2 cellular contexts compared by ENCODE assay signal in the genomic region with DNA sequence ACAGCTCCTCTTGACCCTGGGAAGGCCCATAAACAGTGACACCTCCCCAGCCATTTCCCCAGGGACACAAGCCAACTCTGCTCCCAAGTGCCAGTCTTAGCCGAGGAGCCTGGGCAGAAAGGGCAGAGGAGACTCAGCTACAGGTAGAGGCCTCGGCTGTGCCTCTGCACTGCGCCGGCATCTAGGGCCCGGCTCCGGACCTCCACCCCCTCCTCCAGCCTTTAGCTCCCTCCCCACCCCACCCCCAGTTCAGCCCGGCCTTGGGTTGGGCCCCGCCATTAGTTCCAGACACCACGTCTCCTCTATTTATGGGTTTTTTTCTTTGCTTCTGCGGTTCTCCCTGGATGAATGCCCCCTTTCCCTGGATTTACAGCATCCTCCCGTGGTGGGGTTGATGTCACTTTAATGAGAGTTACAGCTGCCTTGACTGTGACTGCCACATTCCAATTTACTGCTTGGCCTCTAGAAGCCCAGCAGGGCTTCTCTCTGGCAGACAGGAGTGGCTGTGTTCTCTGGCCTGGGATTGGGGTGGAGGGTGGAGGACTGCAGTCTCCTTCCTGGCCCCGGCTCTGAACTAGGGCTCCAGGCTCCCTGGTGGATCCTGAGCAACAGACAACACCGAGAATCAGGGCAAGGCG.
TF ChIP-seq lines count a peak whose summit lies in the region.

No MANE protein-coding gene starts in this region.

TF ChIP-seq in SK-N-SH, 30 proteins besides CTCF, POLR2A, EP300 and RAD21 (continued from another document):
- TF ChIP-seq, protein P1, sequence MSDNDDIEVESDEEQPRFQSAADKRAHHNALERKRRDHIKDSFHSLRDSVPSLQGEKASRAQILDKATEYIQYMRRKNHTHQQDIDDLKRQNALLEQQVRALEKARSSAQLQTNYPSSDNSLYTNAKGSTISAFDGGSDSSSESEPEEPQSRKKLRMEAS (IDR thresholded peaks at IDR 0.05; ENCODE audit: low read depth): no peak
- no peak for TF ChIP-seq FOXM1 (IDR thresholded peaks at IDR 0.05; ENCODE audit: low read depth)
- TF ChIP-seq RCOR1 (IDR thresholded peaks at IDR 0.05; ENCODE audit: low read length): no peak
- TF ChIP-seq, protein P2, sequence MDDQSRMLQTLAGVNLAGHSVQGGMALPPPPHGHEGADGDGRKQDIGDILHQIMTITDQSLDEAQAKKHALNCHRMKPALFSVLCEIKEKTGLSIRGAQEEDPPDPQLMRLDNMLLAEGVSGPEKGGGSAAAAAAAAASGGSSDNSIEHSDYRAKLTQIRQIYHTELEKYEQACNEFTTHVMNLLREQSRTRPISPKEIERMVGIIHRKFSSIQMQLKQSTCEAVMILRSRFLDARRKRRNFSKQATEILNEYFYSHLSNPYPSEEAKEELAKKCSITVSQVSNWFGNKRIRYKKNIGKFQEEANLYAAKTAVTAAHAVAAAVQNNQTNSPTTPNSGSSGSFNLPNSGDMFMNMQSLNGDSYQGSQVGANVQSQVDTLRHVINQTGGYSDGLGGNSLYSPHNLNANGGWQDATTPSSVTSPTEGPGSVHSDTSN (IDR thresholded peaks at IDR 0.05): no peak
- no peak for TF ChIP-seq GATA2 (CRISPR knock-in tag; IDR thresholded peaks at IDR 0.05)
- no peak for TF ChIP-seq TEAD4 (IDR thresholded peaks at IDR 0.05; ENCODE audit: borderline replicate concordance, insufficient read depth)
- no peak for TF ChIP-seq FOXJ3 (CRISPR knock-in tag; IDR thresholded peaks at IDR 0.05)
- no peak for TF ChIP-seq NRF1 (IDR thresholded peaks at IDR 0.05; ENCODE audit: low read depth, low read length)
- TF ChIP-seq, protein P3, sequence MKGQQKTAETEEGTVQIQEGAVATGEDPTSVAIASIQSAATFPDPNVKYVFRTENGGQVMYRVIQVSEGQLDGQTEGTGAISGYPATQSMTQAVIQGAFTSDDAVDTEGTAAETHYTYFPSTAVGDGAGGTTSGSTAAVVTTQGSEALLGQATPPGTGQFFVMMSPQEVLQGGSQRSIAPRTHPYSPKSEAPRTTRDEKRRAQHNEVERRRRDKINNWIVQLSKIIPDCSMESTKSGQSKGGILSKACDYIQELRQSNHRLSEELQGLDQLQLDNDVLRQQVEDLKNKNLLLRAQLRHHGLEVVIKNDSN (IDR thresholded peaks at IDR 0.05; ENCODE audit: borderline replicate concordance, low read depth): no peak
- TF ChIP-seq, protein P4, sequence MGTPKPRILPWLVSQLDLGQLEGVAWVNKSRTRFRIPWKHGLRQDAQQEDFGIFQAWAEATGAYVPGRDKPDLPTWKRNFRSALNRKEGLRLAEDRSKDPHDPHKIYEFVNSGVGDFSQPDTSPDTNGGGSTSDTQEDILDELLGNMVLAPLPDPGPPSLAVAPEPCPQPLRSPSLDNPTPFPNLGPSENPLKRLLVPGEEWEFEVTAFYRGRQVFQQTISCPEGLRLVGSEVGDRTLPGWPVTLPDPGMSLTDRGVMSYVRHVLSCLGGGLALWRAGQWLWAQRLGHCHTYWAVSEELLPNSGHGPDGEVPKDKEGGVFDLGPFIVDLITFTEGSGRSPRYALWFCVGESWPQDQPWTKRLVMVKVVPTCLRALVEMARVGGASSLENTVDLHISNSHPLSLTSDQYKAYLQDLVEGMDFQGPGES (IDR thresholded peaks at IDR 0.05; ENCODE audit: low read depth, low read length): no peak
- TF ChIP-seq CHD2 (IDR thresholded peaks at IDR 0.05; ENCODE audit: low read length, partially characterized antibody): no peak
- no peak for TF ChIP-seq RFX5 (IDR thresholded peaks at IDR 0.05; ENCODE audit: low read length)
- TF ChIP-seq JUND (IDR thresholded peaks at IDR 0.05): no peak
- TF ChIP-seq, protein P5, sequence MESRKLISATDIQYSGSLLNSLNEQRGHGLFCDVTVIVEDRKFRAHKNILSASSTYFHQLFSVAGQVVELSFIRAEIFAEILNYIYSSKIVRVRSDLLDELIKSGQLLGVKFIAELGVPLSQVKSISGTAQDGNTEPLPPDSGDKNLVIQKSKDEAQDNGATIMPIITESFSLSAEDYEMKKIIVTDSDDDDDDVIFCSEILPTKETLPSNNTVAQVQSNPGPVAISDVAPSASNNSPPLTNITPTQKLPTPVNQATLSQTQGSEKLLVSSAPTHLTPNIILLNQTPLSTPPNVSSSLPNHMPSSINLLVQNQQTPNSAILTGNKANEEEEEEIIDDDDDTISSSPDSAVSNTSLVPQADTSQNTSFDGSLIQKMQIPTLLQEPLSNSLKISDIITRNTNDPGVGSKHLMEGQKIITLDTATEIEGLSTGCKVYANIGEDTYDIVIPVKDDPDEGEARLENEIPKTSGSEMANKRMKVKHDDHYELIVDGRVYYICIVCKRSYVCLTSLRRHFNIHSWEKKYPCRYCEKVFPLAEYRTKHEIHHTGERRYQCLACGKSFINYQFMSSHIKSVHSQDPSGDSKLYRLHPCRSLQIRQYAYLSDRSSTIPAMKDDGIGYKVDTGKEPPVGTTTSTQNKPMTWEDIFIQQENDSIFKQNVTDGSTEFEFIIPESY (IDR thresholded peaks at IDR 0.05; ENCODE audit: borderline replicate concordance, low read depth): no peak
- TF ChIP-seq SIN3A (IDR thresholded peaks at IDR 0.05; ENCODE audit: borderline replicate concordance, low read depth, low read length): no peak
- TF ChIP-seq FOSL2 (IDR thresholded peaks at IDR 0.05; ENCODE audit: borderline replicate concordance, low read depth): no peak

TF ChIP-seq in SK-N-SH treated with all-trans-retinoic acid at 6 μM for 48 hours, 23 proteins besides CTCF, POLR2A, EP300 and RAD21:
- TF ChIP-seq, protein P6, sequence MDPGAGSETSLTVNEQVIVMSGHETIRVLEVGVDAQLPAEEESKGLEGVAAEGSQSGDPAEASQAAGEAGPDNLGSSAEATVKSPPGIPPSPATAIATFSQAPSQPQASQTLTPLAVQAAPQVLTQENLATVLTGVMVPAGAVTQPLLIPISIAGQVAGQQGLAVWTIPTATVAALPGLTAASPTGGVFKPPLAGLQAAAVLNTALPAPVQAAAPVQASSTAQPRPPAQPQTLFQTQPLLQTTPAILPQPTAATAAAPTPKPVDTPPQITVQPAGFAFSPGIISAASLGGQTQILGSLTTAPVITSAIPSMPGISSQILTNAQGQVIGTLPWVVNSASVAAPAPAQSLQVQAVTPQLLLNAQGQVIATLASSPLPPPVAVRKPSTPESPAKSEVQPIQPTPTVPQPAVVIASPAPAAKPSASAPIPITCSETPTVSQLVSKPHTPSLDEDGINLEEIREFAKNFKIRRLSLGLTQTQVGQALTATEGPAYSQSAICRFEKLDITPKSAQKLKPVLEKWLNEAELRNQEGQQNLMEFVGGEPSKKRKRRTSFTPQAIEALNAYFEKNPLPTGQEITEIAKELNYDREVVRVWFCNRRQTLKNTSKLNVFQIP (CRISPR knock-in tag; IDR thresholded peaks at IDR 0.05; ENCODE audit: borderline replicate concordance, low read depth): no peak
- TF ChIP-seq BACH2 (CRISPR knock-in tag; IDR thresholded peaks at IDR 0.05; ENCODE audit: borderline replicate concordance): no peak
- TF ChIP-seq, protein P7, sequence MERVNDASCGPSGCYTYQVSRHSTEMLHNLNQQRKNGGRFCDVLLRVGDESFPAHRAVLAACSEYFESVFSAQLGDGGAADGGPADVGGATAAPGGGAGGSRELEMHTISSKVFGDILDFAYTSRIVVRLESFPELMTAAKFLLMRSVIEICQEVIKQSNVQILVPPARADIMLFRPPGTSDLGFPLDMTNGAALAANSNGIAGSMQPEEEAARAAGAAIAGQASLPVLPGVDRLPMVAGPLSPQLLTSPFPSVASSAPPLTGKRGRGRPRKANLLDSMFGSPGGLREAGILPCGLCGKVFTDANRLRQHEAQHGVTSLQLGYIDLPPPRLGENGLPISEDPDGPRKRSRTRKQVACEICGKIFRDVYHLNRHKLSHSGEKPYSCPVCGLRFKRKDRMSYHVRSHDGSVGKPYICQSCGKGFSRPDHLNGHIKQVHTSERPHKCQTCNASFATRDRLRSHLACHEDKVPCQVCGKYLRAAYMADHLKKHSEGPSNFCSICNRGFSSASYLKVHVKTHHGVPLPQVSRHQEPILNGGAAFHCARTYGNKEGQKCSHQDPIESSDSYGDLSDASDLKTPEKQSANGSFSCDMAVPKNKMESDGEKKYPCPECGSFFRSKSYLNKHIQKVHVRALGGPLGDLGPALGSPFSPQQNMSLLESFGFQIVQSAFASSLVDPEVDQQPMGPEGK (CRISPR knock-in tag; IDR thresholded peaks at IDR 0.05; ENCODE audit: borderline replicate concordance): no peak
- TF ChIP-seq ZNF8 (CRISPR knock-in tag; IDR thresholded peaks at IDR 0.05): no peak
- no peak for TF ChIP-seq CSDC2 (CRISPR knock-in tag; IDR thresholded peaks at IDR 0.05)
- no peak for TF ChIP-seq ZNF70 (CRISPR knock-in tag; IDR thresholded peaks at IDR 0.05)
- TF ChIP-seq SNAI2 (CRISPR knock-in tag; IDR thresholded peaks at IDR 0.05): no peak
- TF ChIP-seq, protein P8, sequence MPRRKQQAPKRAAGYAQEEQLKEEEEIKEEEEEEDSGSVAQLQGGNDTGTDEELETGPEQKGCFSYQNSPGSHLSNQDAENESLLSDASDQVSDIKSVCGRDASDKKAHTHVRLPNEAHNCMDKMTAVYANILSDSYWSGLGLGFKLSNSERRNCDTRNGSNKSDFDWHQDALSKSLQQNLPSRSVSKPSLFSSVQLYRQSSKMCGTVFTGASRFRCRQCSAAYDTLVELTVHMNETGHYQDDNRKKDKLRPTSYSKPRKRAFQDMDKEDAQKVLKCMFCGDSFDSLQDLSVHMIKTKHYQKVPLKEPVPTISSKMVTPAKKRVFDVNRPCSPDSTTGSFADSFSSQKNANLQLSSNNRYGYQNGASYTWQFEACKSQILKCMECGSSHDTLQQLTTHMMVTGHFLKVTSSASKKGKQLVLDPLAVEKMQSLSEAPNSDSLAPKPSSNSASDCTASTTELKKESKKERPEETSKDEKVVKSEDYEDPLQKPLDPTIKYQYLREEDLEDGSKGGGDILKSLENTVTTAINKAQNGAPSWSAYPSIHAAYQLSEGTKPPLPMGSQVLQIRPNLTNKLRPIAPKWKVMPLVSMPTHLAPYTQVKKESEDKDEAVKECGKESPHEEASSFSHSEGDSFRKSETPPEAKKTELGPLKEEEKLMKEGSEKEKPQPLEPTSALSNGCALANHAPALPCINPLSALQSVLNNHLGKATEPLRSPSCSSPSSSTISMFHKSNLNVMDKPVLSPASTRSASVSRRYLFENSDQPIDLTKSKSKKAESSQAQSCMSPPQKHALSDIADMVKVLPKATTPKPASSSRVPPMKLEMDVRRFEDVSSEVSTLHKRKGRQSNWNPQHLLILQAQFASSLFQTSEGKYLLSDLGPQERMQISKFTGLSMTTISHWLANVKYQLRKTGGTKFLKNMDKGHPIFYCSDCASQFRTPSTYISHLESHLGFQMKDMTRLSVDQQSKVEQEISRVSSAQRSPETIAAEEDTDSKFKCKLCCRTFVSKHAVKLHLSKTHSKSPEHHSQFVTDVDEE (CRISPR knock-in tag; IDR thresholded peaks at IDR 0.05): no peak
- TF ChIP-seq GLIS3 (CRISPR knock-in tag; IDR thresholded peaks at IDR 0.05): no peak
- TF ChIP-seq ARNTL (CRISPR knock-in tag; IDR thresholded peaks at IDR 0.05; ENCODE audit: borderline replicate concordance, low read depth): no peak
